8 cellular contexts compared by ENCODE assay signal in genomic region chr15:40306908-40307307, GRCh38. TPM values are rescaled to one million over a fixed set of nuclear protein-coding genes. Genes with fewer than 3 reads are reported as not detected.
DNase-seq lines count a peak whose midpoint lies in the region; ATAC-seq and TF ChIP-seq lines count a peak whose summit lies in the region.

No MANE protein-coding gene starts in this region.

- ATAC-seq in lower lobe of right lung = no peak
- no peak for ATAC-seq in GM18909 (IDR thresholded peaks at IDR 0.05; ENCODE audit: poor library complexity, unreplicated experiment)

- intact Hi-C loops in activated naive CD4-positive, alpha-beta T cell treated with anti-CD3 and anti-CD28 coated beads for 36 hours (cut with micrococcal nuclease) = loop anchor here (1.0 to 5.0 kb wide), 3 partner anchors 16 to 50 kb away; partner anchors contain the start of genes CCDC9B, DISP2 and INAFM2
- intact Hi-C loops in lower lobe of right lung (cut with DNase I) (no loop called here), tibial artery (cut with DNase I; ENCODE audit: low total_unique reads) (no loop called here)

- H3K4me3 ChIP-seq in lower lobe of right lung = peak overlapping the region; percentile 55
- peak overlapping the region; percentile 22 to 38 for H3K4me3 ChIP-seq in tibial artery

- POLR2A ChIA-PET in activated CD4-positive, alpha-beta memory T cell treated with anti-CD3 and anti-CD28 coated beads, Interleukin-2, amount 10 ng/mL, durations not matched to agents 7 days and 5 days (lab: Charles Lee) = interaction anchor here (0.9 to 4.6 kb wide), 20 partner anchors 10 to 268 kb away, joined by 3 to 44 read pairs (median 6); partner anchors contain the start of genes ANKRD63, BAHD1, BMF and INAFM2

- H3K27ac ChIP-seq in lower lobe of right lung (peak overlapping the region; percentile 84), tibial artery (no peak overlapping the region)

- peak overlapping the region; percentile 96 for H3K27ac Mint-ChIP-seq in activated naive CD4-positive, alpha-beta T cell treated with anti-CD3 and anti-CD28 coated beads for 36 hours
- H3K27ac Mint-ChIP-seq in activated CD4-positive, alpha-beta memory T cell treated with anti-CD3 and anti-CD28 coated beads, Interleukin-2, amount 10 ng/mL, durations not matched to agents 7 days and 5 days = peak overlapping the region; percentile 97

- no peaks in the 10 kb centered on the region for H3K27me3 Mint-ChIP-seq in activated naive CD4-positive, alpha-beta T cell treated with anti-CD3 and anti-CD28 coated beads for 36 hours (ENCODE audit: low read depth)
- peaks cover 2% of the 10 kb centered on the region for H3K27me3 Mint-ChIP-seq in activated CD4-positive, alpha-beta memory T cell treated with anti-CD3 and anti-CD28 coated beads, Interleukin-2, amount 10 ng/mL, durations not matched to agents 7 days and 5 days

- H3K36me3 Mint-ChIP-seq in activated naive CD4-positive, alpha-beta T cell treated with anti-CD3 and anti-CD28 coated beads for 36 hours (ENCODE audit: low read depth) = peaks cover 7% of the 10 kb centered on the region
- peaks cover 32% of the 10 kb centered on the region for H3K36me3 Mint-ChIP-seq in activated CD4-positive, alpha-beta memory T cell treated with anti-CD3 and anti-CD28 coated beads, Interleukin-2, amount 10 ng/mL, durations not matched to agents 7 days and 5 days (ENCODE audit: low read depth)

- H3K9me3 ChIP-seq in lower lobe of right lung (no peaks in the 10 kb centered on the region), tibial artery (no peaks in the 10 kb centered on the region)

- no peaks in the 10 kb centered on the region for H3K9me3 Mint-ChIP-seq in activated naive CD4-positive, alpha-beta T cell treated with anti-CD3 and anti-CD28 coated beads for 36 hours
- H3K9me3 Mint-ChIP-seq in activated CD4-positive, alpha-beta memory T cell treated with anti-CD3 and anti-CD28 coated beads, Interleukin-2, amount 10 ng/mL, durations not matched to agents 7 days and 5 days = no peaks in the 10 kb centered on the region

- CTCF ChIA-PET in activated naive CD4-positive, alpha-beta T cell treated with anti-CD3 and anti-CD28 coated beads for 36 hours (lab: Charles Lee) = interaction anchor here (0.6 to 17.8 kb wide), 17 partner anchors 13 to 287 kb away, joined by 3 to 448 read pairs (median 4); partner anchors contain the start of genes CCDC9B and INAFM2
- CTCF ChIA-PET in activated CD4-positive, alpha-beta memory T cell treated with anti-CD3 and anti-CD28 coated beads, Interleukin-2, amount 10 ng/mL, durations not matched to agents 7 days and 5 days (lab: Charles Lee) = interaction anchor here (0.7 to 12.3 kb wide), 20 partner anchors 12 to 261 kb away, joined by 3 to 262 read pairs (median 6); partner anchors contain the start of genes ANKRD63, BAHD1, CCDC9B and DISP2

- H3K27me3 ChIP-seq in lower lobe of right lung (ENCODE audit: low read depth) (no peaks in the 10 kb centered on the region), tibial artery (peaks cover 0 to 46% of the 10 kb centered on the region in 2 donors)

- H3K36me3 ChIP-seq in lower lobe of right lung (peaks cover 11% of the 10 kb centered on the region), tibial artery (no peaks in the 10 kb centered on the region)

- peak overlapping the region; percentile 97 for H3K4me3 Mint-ChIP-seq in activated naive CD4-positive, alpha-beta T cell treated with anti-CD3 and anti-CD28 coated beads for 36 hours
- peak overlapping the region; percentile 97 for H3K4me3 Mint-ChIP-seq in activated CD4-positive, alpha-beta memory T cell treated with anti-CD3 and anti-CD28 coated beads, Interleukin-2, amount 10 ng/mL, durations not matched to agents 7 days and 5 days

- DNase-seq in activated naive CD4-positive, alpha-beta T cell treated with anti-CD3 and anti-CD28 coated beads for 36 hours = peak; percentile 44
- DNase-seq in activated naive CD4-positive, alpha-beta T cell (lab: John Stamatoyannopoulos, UW) = no peak
- peak; percentile 39 for DNase-seq in activated CD4-positive, alpha-beta memory T cell treated with anti-CD3 and anti-CD28 coated beads, Interleukin-2, amount 10 ng/mL, durations not matched to agents 7 days and 5 days
- DNase-seq in lower lobe of right lung = no peak
- DNase-seq in tibial artery = no peak
- DNase-seq in NCI-H774 (lab: John Stamatoyannopoulos, UW) = no peak
- DNase-seq in HCEC 1CT = no peak

- TF ChIP-seq CTCF in lower lobe of right lung (IDR thresholded peaks at IDR 0.05) (no peak), tibial artery (IDR thresholded peaks at IDR 0.05) (no peak)

- peaks cover 28% of the 10 kb centered on the region for H3K4me1 Mint-ChIP-seq in activated naive CD4-positive, alpha-beta T cell treated with anti-CD3 and anti-CD28 coated beads for 36 hours (ENCODE audit: low read depth)
- peaks cover 43% of the 10 kb centered on the region for H3K4me1 Mint-ChIP-seq in activated CD4-positive, alpha-beta memory T cell treated with anti-CD3 and anti-CD28 coated beads, Interleukin-2, amount 10 ng/mL, durations not matched to agents 7 days and 5 days

- H3K4me1 ChIP-seq in lower lobe of right lung (peaks cover 19% of the 10 kb centered on the region), tibial artery (no peaks in the 10 kb centered on the region)

RNA-seq across cellular contexts. Expression of gene PLCB2, which starts 0.8 kb away (rescaled TPM):
- 10 to 100 TPM; 55.0 to 56.7 TPM for total RNA-seq in activated naive CD4-positive, alpha-beta T cell treated with anti-CD3 and anti-CD28 coated beads for 36 hours
- 100 to 1,000 TPM; 140 TPM for total RNA-seq in activated CD4-positive, alpha-beta memory T cell treated with anti-CD3 and anti-CD28 coated beads, Interleukin-2, amount 10 ng/mL, durations not matched to agents 7 days and 5 days
- 105 TPM for total RNA-seq in lower lobe of right lung

RNA-seq across cellular contexts. Expression of gene INAFM2, which starts 16.6 kb away (rescaled TPM):
- total RNA-seq in activated naive CD4-positive, alpha-beta T cell treated with anti-CD3 and anti-CD28 coated beads for 36 hours = 1 to 10 TPM; 4.9 to 6.5 TPM
- total RNA-seq in activated CD4-positive, alpha-beta memory T cell treated with anti-CD3 and anti-CD28 coated beads, Interleukin-2, amount 10 ng/mL, durations not matched to agents 7 days and 5 days = 1 to 10 TPM; 8.7 to 8.9 TPM
- 33.8 TPM for total RNA-seq in lower lobe of right lung

RNA-seq across cellular contexts. Expression of gene ANKRD63, which starts 24.0 kb away (rescaled TPM):
- not detected for total RNA-seq in activated naive CD4-positive, alpha-beta T cell treated with anti-CD3 and anti-CD28 coated beads for 36 hours
- total RNA-seq in activated CD4-positive, alpha-beta memory T cell treated with anti-CD3 and anti-CD28 coated beads, Interleukin-2, amount 10 ng/mL, durations not matched to agents 7 days and 5 days = not detected
- not detected for total RNA-seq in lower lobe of right lung

RNA-seq across cellular contexts. Expression of gene CCDC9B, which starts 33.8 kb away (rescaled TPM):
- total RNA-seq in activated naive CD4-positive, alpha-beta T cell treated with anti-CD3 and anti-CD28 coated beads for 36 hours = 1 to 10 TPM; 1.9 to 2.2 TPM
- total RNA-seq in activated CD4-positive, alpha-beta memory T cell treated with anti-CD3 and anti-CD28 coated beads, Interleukin-2, amount 10 ng/mL, durations not matched to agents 7 days and 5 days = 1 to 10 TPM; 2.0 to 2.6 TPM
- total RNA-seq in lower lobe of right lung = 71.4 TPM

RNA-seq across cellular contexts. Expression of gene PHGR1, which starts 43.9 kb away (rescaled TPM):
- total RNA-seq in activated naive CD4-positive, alpha-beta T cell treated with anti-CD3 and anti-CD28 coated beads for 36 hours = not detected
- total RNA-seq in activated CD4-positive, alpha-beta memory T cell treated with anti-CD3 and anti-CD28 coated beads, Interleukin-2, amount 10 ng/mL, durations not matched to agents 7 days and 5 days = not detected
- total RNA-seq in lower lobe of right lung = not detected

Comparison
In these comparisons a context has a peak if more than half of its experiments do, and no peak if none do; other contexts are left out.
1. DNase-seq: peak in activated naive CD4-positive, alpha-beta T cell treated with anti-CD3 and anti-CD28 coated beads for 36 hours (single experiment) and activated CD4-positive, alpha-beta memory T cell treated with anti-CD3 and anti-CD28 coated beads, Interleukin-2, amount 10 ng/mL, durations not matched to agents 7 days and 5 days (single experiment); none in activated naive CD4-positive, alpha-beta T cell (0 of 4), lower lobe of right lung (single experiment), tibial artery (0 of 2), NCI-H774 (single experiment) and HCEC 1CT (single experiment).